In the genomic region with DNA sequence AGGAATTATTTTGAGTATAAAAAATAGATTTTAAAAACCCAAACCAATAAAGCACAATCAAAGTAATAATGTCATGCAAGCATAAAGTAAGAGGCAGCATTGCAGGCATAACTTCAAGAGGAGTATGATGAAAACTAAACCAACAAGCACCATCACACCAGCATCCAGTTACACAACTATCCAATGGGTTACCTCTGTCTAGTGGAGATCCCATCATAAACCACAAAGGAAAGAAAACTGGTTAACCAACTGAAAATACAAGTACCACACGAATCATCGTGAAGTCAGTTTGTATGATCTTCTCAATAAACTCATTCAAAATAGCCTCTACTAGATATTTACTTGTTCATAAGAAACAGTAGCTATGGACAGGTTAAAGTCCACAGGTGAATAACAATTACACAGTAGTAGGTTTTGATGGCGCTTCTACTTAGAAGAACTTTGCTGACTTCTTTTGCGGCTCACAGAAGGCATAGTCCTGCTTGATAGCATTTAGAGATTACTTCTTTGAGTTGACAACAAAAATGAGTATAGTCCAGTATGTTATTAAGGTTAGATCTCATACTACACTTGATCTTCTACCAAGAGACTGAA, we compare ENCODE assay signal across 19 cellular contexts.
DNase-seq lines count a peak whose midpoint lies in the region; ATAC-seq and TF ChIP-seq lines count a peak whose summit lies in the region.
"Had no signal": no experiment of that assay in that cellular context is flagged by ENCODE, and none has a peak within 500 bp of the region (broad histone marks: within the 10 kb centered on the region; RNA-seq: fewer than 3 reads in every experiment).

No MANE protein-coding gene starts in this region.

- H3K36me3 ChIP-seq in PC-3 (ENCODE audit: low read depth, low read length): no peaks in the 10 kb centered on the region
- H3K36me3 ChIP-seq in sigmoid colon: no peaks in the 10 kb centered on the region
- H3K36me3 ChIP-seq: HAP-1, left lung, right atrium auricular region had no signal

- WGBS in sigmoid colon, 2 donors: 79 to 88% methylated on average over 4 of the region's 4 CpGs

- H3K4me2 ChIP-seq in PC-3 (ENCODE audit: low read length): no peak overlapping the region

- intact Hi-C loops in PC-3 (cut with micrococcal nuclease): no loop called here
- intact Hi-C loops in sigmoid colon (cut with DNase I): no loop called here

- no peak for TF ChIP-seq CTCF in AG10803 (conservative IDR thresholded peaks at IDR 0.05; ENCODE audit: low read length)
- no peak for TF ChIP-seq CTCF in HL-60 (IDR thresholded peaks at IDR 0.05; ENCODE audit: insufficient read depth, low read length)
- no peak for TF ChIP-seq CTCF in PC-3 (conservative IDR thresholded peaks at IDR 0.05; ENCODE audit: low read depth, low read length)
- no peak for TF ChIP-seq CTCF in sigmoid colon (IDR thresholded peaks at IDR 0.05)

- peak overlapping the region; percentile 88 for H3K27ac ChIP-seq in HL-60 (replicated peaks)
- H3K27ac ChIP-seq in PC-3 (ENCODE audit: low read length): no peak overlapping the region
- H3K27ac ChIP-seq in sigmoid colon: no peak overlapping the region
- H3K27ac ChIP-seq: epithelial cell of prostate, gastroesophageal sphincter, right atrium auricular region, RWPE1 had no signal

- H3K4me1 ChIP-seq in PC-3 (ENCODE audit: insufficient read depth, low read length): no peaks in the 10 kb centered on the region
- no peaks in the 10 kb centered on the region for H3K4me1 ChIP-seq in sigmoid colon
- H3K4me1 ChIP-seq: gastroesophageal sphincter, HAP-1, right atrium auricular region had no signal

- DNase-seq in AG10803 (ENCODE audit: low read depth): peak; percentile 48
- DNase-seq in HL-60 (ENCODE audit: low read depth in 1 of 2, low spot score in 1 of 2): peak; percentile 80 to 82
- DNase-seq in PC-3: peak; percentile 32
- DNase-seq in left lobe of liver (ENCODE audit: low spot score): no peak
- no peak for DNase-seq in sigmoid colon
- DNase-seq: activated T-cell treated with anti-CD3 and anti-CD28 coated beads, Interleukin-2, amount 50 U/mL, for 48 hours; left lung; NCI-H1436; NCI-H2171 treated with DMSO at 0.1 percent for 48 hours; NCI-H82; nucleus accumbens had no signal

- H3K9me3 ChIP-seq in PC-3 (ENCODE audit: low read length) (no peaks in the 10 kb centered on the region), sigmoid colon (no peaks in the 10 kb centered on the region)
- H3K9me3 ChIP-seq: HAP-1 had no signal

- POLR2A ChIA-PET in PC-3 (lab: Charles Lee; ENCODE audit: unreplicated experiment): no interaction called here

- no peak overlapping the region for H2AFZ ChIP-seq in PC-3 (ENCODE audit: low read length)

- no peak for TF ChIP-seq POLR2A in sigmoid colon (IDR thresholded peaks at IDR 0.05)

- no peaks in the 10 kb centered on the region for H3K79me2 ChIP-seq in PC-3 (ENCODE audit: low read length)

- no peaks in the 10 kb centered on the region for H3F3A ChIP-seq in PC-3 (ENCODE audit: low read length, unreplicated experiment)

- no TSS peak for BruUV-seq in PC-3 (replicated peaks; lab: Mats Ljungman, UMichigan)

- H3K9me2 ChIP-seq in PC-3 (replicated peaks; ENCODE audit: low read length): no peaks in the 10 kb centered on the region

- TF ChIP-seq EP300 in sigmoid colon (IDR thresholded peaks at IDR 0.05): no peak

- no peaks in the 10 kb centered on the region for H4K20me1 ChIP-seq in PC-3 (ENCODE audit: low read length)

- ATAC-seq in PC-3: no peak
- ATAC-seq in left lobe of liver: peak; percentile 58
- no peak for ATAC-seq in GM19463 (IDR thresholded peaks at IDR 0.05; ENCODE audit: unreplicated experiment)
- ATAC-seq in HG02938 (IDR thresholded peaks at IDR 0.05; ENCODE audit: unreplicated experiment): no peak
- no peak for ATAC-seq in HG03565 (IDR thresholded peaks at IDR 0.05; ENCODE audit: unreplicated experiment)
- ATAC-seq: gastroesophageal sphincter, left lung had no signal

- CTCF ChIA-PET in PC-3 (lab: Charles Lee): no interaction called here

- H3K27me3 ChIP-seq in HL-60 (ENCODE audit: insufficient read depth, poor library complexity, severe bottlenecking): no peaks in the 10 kb centered on the region
- H3K27me3 ChIP-seq in PC-3 (ENCODE audit: low read length): no peaks in the 10 kb centered on the region
- H3K27me3 ChIP-seq in sigmoid colon: no peaks in the 10 kb centered on the region
- H3K27me3 ChIP-seq: gastroesophageal sphincter, left lung, right atrium auricular region had no signal

- no peak overlapping the region for H3K9ac ChIP-seq in PC-3 (ENCODE audit: low read length)

- H3K4me3 ChIP-seq in AG10803 (ENCODE audit: low read length) (no peak overlapping the region), HL-60 (replicated peaks; ENCODE audit: insufficient read depth, low read length) (no peak overlapping the region), PC-3 (ENCODE audit: low read length) (no peak overlapping the region), sigmoid colon (no peak overlapping the region)
- H3K4me3 ChIP-seq: gastroesophageal sphincter, HAP-1, left lung, right atrium auricular region had no signal

Comparison
In these comparisons a context has a peak if more than half of its experiments do, and no peak if none do; other contexts are left out.
1. DNase-seq: peak in AG10803 (single experiment), HL-60 (2 of 2) and PC-3 (single experiment); none in left lobe of liver (single experiment) and sigmoid colon (single experiment).